In the genomic region with DNA sequence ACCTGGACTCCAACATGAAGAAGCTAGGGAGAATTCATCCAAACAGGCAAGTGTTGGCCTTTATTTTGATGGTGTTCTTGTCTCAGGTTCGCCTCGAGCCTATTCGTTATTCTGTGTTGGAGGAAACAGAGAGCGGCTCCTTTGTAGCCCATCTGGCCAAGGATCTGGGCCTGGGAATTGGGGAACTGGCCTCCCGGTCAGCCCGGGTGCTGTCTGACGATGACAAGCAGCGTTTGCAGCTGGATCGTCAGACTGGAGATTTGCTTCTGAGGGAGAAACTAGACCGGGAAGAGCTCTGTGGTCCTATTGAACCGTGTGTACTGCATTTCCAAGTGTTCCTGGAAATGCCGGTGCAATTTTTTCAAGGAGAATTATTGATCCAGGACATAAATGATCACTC, we compare ENCODE assay signal across 20 cellular contexts. TPM values are rescaled to one million over a fixed set of nuclear protein-coding genes. Genes with fewer than 3 reads are reported as not detected.
DNase-seq lines count a peak whose midpoint lies in the region; ATAC-seq, FAIRE-seq and TF ChIP-seq lines count a peak whose summit lies in the region.
"Had no signal": no experiment of that assay in that cellular context is flagged by ENCODE, and none has a peak within 500 bp of the region (broad histone marks: within the 10 kb centered on the region; RNA-seq: fewer than 3 reads in every experiment).

No MANE protein-coding gene starts in this region.

- no peak for TF ChIP-seq POLR2A in heart left ventricle (IDR thresholded peaks at IDR 0.05)
- TF ChIP-seq POLR2A in body of pancreas (IDR thresholded peaks at IDR 0.05), result peak in 1 of 3 donors; percentile 11

- intact Hi-C loops in heart left ventricle (cut with DNase I) (no loop called here), cardiac septum (cut with DNase I) (no loop called here), body of pancreas (cut with DNase I) (no loop called here), pancreas (cut with DNase I) (no loop called here), aorta (cut with DNase I) (no loop called here)

- TF ChIP-seq CTCF in heart left ventricle (IDR thresholded peaks at IDR 0.05) (no peak), body of pancreas (IDR thresholded peaks at IDR 0.05) (no peak), pancreas (IDR thresholded peaks at IDR 0.05) (no peak)

- ATAC-seq in heart left ventricle (peak in 1 of 4 donors; percentile 16), body of pancreas (no peak), pancreas (peak; percentile 53 to 85 (median 76)), aorta (ENCODE audit: low FRiP score) (no peak), GM18511 (IDR thresholded peaks at IDR 0.05; ENCODE audit: unreplicated experiment) (no peak), HG03045 (IDR thresholded peaks at IDR 0.05; ENCODE audit: unreplicated experiment) (no peak)
- ATAC-seq: stimulated activated naive CD8-positive, alpha-beta T cell treated with anti-CD3 and anti-CD28 coated beads, Interleukin-15, amount 100 ng/mL, for 72 hours had no signal

- peak overlapping the region in 10 of 12 donors; percentile 11 to 52 (median 40) for H3K4me3 ChIP-seq in heart left ventricle
- H3K4me3 ChIP-seq in body of pancreas, result no peak overlapping the region
- H3K4me3 ChIP-seq in pancreas, result peak overlapping the region in 3 of 4 donors; percentile 13 to 51 (median 27)
- H3K4me3 ChIP-seq in aorta (ENCODE audit: low read length in 2 of 2), result peak overlapping the region; percentile 3 to 16

- H3K36me3 ChIP-seq in heart left ventricle (no peaks in the 10 kb centered on the region), body of pancreas (replicated peaks in 1 of 2; ENCODE audit: insufficient read depth in 1 of 2, low read depth in 2 of 2) (no peaks in the 10 kb centered on the region), pancreas (no peaks in the 10 kb centered on the region), aorta (ENCODE audit: control insufficient read depth in 1 of 2, insufficient read depth in 2 of 2, low read length in 1 of 2) (no peaks in the 10 kb centered on the region)

- H3K4me1 ChIP-seq in heart left ventricle, result no peaks in the 10 kb centered on the region
- H3K4me1 ChIP-seq in body of pancreas, result no peaks in the 10 kb centered on the region
- peaks cover 0 to 4% (median 0%) of the 10 kb centered on the region in 3 donors for H3K4me1 ChIP-seq in pancreas
- no peaks in the 10 kb centered on the region for H3K4me1 ChIP-seq in aorta (ENCODE audit: control insufficient read depth in 1 of 2, insufficient read depth in 2 of 2, low read length in 2 of 2)

- peak overlapping the region in 2 of 12 donors; percentile 26 for H3K27ac ChIP-seq in heart left ventricle
- H3K27ac ChIP-seq in body of pancreas, result peak overlapping the region in 3 of 4 donors; percentile 36 to 68 (median 56)
- peak overlapping the region; percentile 3 to 57 (median 12) for H3K27ac ChIP-seq in pancreas
- no peak overlapping the region for H3K27ac ChIP-seq in aorta (ENCODE audit: low read depth in 1 of 2, low read length in 2 of 2)

- DNase-seq in heart left ventricle (peak in 1 of 5 donors; percentile 47), cardiac septum (ENCODE audit: low spot score) (no peak), body of pancreas (peak in 2 of 4 donors; percentile 15 to 20), pancreas (no peak), aorta (no peak)
- DNase-seq in activated naive CD4-positive, alpha-beta T cell (lab: John Stamatoyannopoulos, UW), result no peak
- DNase-seq: activated CD4-positive, alpha-beta T cell treated with anti-CD3 and anti-CD28 coated beads for 4 hours; activated naive CD8-positive, alpha-beta T cell treated with anti-CD3 and anti-CD28 coated beads, Interleukin-2, amount 10 ng/mL, durations not matched to agents 7 days and 5 days; activated T-cell treated with anti-CD3 and anti-CD28 coated beads for 4 hours; central memory CD4-positive, alpha-beta T cell; SHP77 treated with DMSO at 0.1 percent for 48 hours; stimulated activated naive CD8-positive, alpha-beta T cell treated with anti-CD3 and anti-CD28 coated beads, Interleukin-15, amount 100 ng/mL, for 72 hours; T-helper 9 cell had no signal

- H3K27me3 ChIP-seq in heart left ventricle (peaks cover 0 to 13% (median 0%) of the 10 kb centered on the region in 9 donors), body of pancreas (no peaks in the 10 kb centered on the region), pancreas (no peaks in the 10 kb centered on the region), aorta (ENCODE audit: control insufficient read depth in 1 of 2, insufficient read depth in 2 of 2, low read length in 1 of 2) (no peaks in the 10 kb centered on the region)

- FAIRE-seq in pancreas (lab: Jason Lieb, UNC), result no peak
- FAIRE-seq: endometrium, frontal cortex, GM12892 had no signal

- WGBS in heart left ventricle, 4 donors, result 33 to 55% (median 37%) methylated on average over 12 of the region's 12 CpGs
- 14 to 30% methylated on average over 12 of the region's 12 CpGs for WGBS in body of pancreas, 2 donors
- 26 to 34% methylated on average over 12 of the region's 12 CpGs for WGBS in pancreas, 2 donors
- WGBS in aorta, 2 donors, result 31 to 34% methylated on average over 12 of the region's 12 CpGs

- H3K9me3 ChIP-seq in heart left ventricle (peaks cover 0 to 82% (median 6%) of the 10 kb centered on the region in 12 donors), body of pancreas (no peaks in the 10 kb centered on the region), pancreas (no peaks in the 10 kb centered on the region), aorta (ENCODE audit: control insufficient read depth, low read length) (peaks cover 9% of the 10 kb centered on the region)

RNA-seq across cellular contexts. Expression of a gene that starts 0.4 kb away (rescaled TPM):
- total RNA-seq in heart left ventricle, result 1 to 10 TPM in 8 of 9 donors, under 1 TPM in 1; 0.91 to 2.8 (median 1.6) TPM
- under 1 TPM; 0.30 to 0.55 TPM for polyA plus RNA-seq in heart left ventricle
- 1.3 TPM for total RNA-seq in cardiac septum
- total RNA-seq in body of pancreas, result 1 to 10 TPM; 1.6 to 3.3 TPM
- 1 to 10 TPM; 3.3 to 7.2 (median 4.5) TPM for total RNA-seq in pancreas
- 1 to 10 TPM; 1.2 to 5.1 TPM for polyA plus RNA-seq in pancreas
- total RNA-seq in aorta, result 1 to 10 TPM; 6.2 to 9.1 TPM
- polyA plus RNA-seq in aorta, result 1 to 10 TPM in 1 of 2 donors, under 1 TPM in 1; 0.88 to 5.8 TPM
- total RNA-seq: activated naive CD8-positive, alpha-beta T cell treated with anti-CD3 and anti-CD28 coated beads, Interleukin-2, amount 10 ng/mL, durations not matched to agents 7 days and 5 days; mononuclear cell had no signal

RNA-seq across cellular contexts. Expression of a gene that starts 13.0 kb away (rescaled TPM):
- 1 to 10 TPM; 1.4 to 6.4 (median 3.9) TPM for total RNA-seq in heart left ventricle
- 1 to 10 TPM in 1 of 2 donors, under 1 TPM in 1; 0.69 to 1.6 TPM for polyA plus RNA-seq in heart left ventricle
- total RNA-seq in cardiac septum, result 3.2 TPM
- total RNA-seq in body of pancreas, result 10 to 100 TPM in 1 of 2 donors, 1 to 10 TPM in 1; 4.3 to 10.6 TPM
- 1 to 10 TPM; 2.4 to 6.7 (median 4.6) TPM for total RNA-seq in pancreas
- 1 to 10 TPM; 2.3 to 3.6 TPM for polyA plus RNA-seq in pancreas
- total RNA-seq in aorta, result 1 to 10 TPM; 4.1 to 4.2 TPM
- 1 to 10 TPM in 1 of 2 donors, under 1 TPM in 1; 0.63 to 3.0 TPM for polyA plus RNA-seq in aorta
- total RNA-seq: activated naive CD8-positive, alpha-beta T cell treated with anti-CD3 and anti-CD28 coated beads, Interleukin-2, amount 10 ng/mL, durations not matched to agents 7 days and 5 days; M059J had no signal

RNA-seq across cellular contexts. Expression of a gene that starts 21.7 kb away (rescaled TPM):
- total RNA-seq in heart left ventricle, result 1 to 10 TPM in 6 of 9 donors, under 1 TPM in 3; 0.77 to 2.9 (median 1.1) TPM
- polyA plus RNA-seq in heart left ventricle, result under 1 TPM; 0.27 to 0.33 TPM
- 1.4 TPM for total RNA-seq in cardiac septum
- total RNA-seq in body of pancreas, result 1 to 10 TPM; 1.3 to 1.8 TPM
- total RNA-seq in pancreas, result 1 to 10 TPM in 3 of 6 donors, under 1 TPM in 3; 0.41 to 2.2 (median 1.0) TPM
- 1 to 10 TPM in 1 of 2 donors, under 1 TPM in 1; 0.42 to 1.4 TPM for polyA plus RNA-seq in pancreas
- 1 to 10 TPM; 2.0 to 2.9 TPM for total RNA-seq in aorta
- 1 to 10 TPM in 1 of 2 donors, under 1 TPM in 1; 0.25 to 1.2 TPM for polyA plus RNA-seq in aorta
- total RNA-seq: activated naive CD8-positive, alpha-beta T cell treated with anti-CD3 and anti-CD28 coated beads, Interleukin-2, amount 10 ng/mL, durations not matched to agents 7 days and 5 days had no signal

RNA-seq across cellular contexts. Expression of a gene that starts 27.6 kb away (rescaled TPM):
- total RNA-seq in heart left ventricle (1 to 10 TPM in 8 of 9 donors, under 1 TPM in 1; 0.70 to 4.3 (median 2.3) TPM), cardiac septum (2.4 TPM), body of pancreas (1 to 10 TPM; 1.8 to 2.0 TPM), pancreas (1 to 10 TPM in 2 of 6 donors, under 1 TPM in 4; 0.56 to 2.2 (median 0.62) TPM), aorta (1 to 10 TPM; 3.1 to 4.1 TPM)
- polyA plus RNA-seq in heart left ventricle (under 1 TPM; 0.50 to 0.69 TPM), pancreas (under 1 TPM; 0.23 to 0.70 TPM), aorta (1 to 10 TPM in 1 of 2 donors, under 1 TPM in 1; 0.50 to 2.6 TPM)
- total RNA-seq: activated naive CD8-positive, alpha-beta T cell treated with anti-CD3 and anti-CD28 coated beads, Interleukin-2, amount 10 ng/mL, durations not matched to agents 7 days and 5 days had no signal

RNA-seq across cellular contexts. Expression of a gene that starts 27.9 kb away (rescaled TPM):
- total RNA-seq in heart left ventricle (1 to 10 TPM in 1 of 9 donors, under 1 TPM in 8; 0.16 to 1.1 (median 0.44) TPM), cardiac septum (0.57 TPM), body of pancreas (1 to 10 TPM in 1 of 2 donors, under 1 TPM in 1; 0.33 to 1.0 TPM), pancreas (under 1 TPM; 0.31 to 0.55 (median 0.45) TPM), aorta (1 to 10 TPM; 1.9 to 2.7 TPM)
- polyA plus RNA-seq in heart left ventricle (under 1 TPM; 0.18 to 0.27 TPM), pancreas (under 1 TPM; 0.46 to 0.52 TPM), aorta (1 to 10 TPM in 1 of 2 donors, under 1 TPM in 1; 0.63 to 2.6 TPM)
- total RNA-seq: activated naive CD8-positive, alpha-beta T cell treated with anti-CD3 and anti-CD28 coated beads, Interleukin-2, amount 10 ng/mL, durations not matched to agents 7 days and 5 days; mononuclear cell had no signal

Comparison
In these comparisons a context has a peak if more than half of its experiments do, and no peak if none do; other contexts are left out.
1. ATAC-seq: peak in pancreas (4 of 4); none in body of pancreas (single experiment), aorta (single experiment), GM18511 (single experiment) and HG03045 (single experiment).
2. H3K27ac ChIP-seq: peak in body of pancreas (3 of 4) and pancreas (4 of 4); none in aorta (0 of 2).
3. H3K4me3 ChIP-seq: peak in heart left ventricle (10 of 12), pancreas (3 of 4) and aorta (2 of 2); none in body of pancreas (0 of 2).